ENCODE assay signal across 9 cellular contexts in genomic region chr5:62779010-62779422, GRCh38.
DNase-seq lines count a peak whose midpoint lies in the region; ATAC-seq and TF ChIP-seq lines count a peak whose summit lies in the region.
"Had no signal": no experiment of that assay in that cellular context is flagged by ENCODE, and none has a peak within 500 bp of the region (broad histone marks: within the 10 kb centered on the region; RNA-seq: fewer than 3 reads in every experiment).

No MANE protein-coding gene starts in this region.

- H3K27ac Mint-ChIP-seq in activated CD4-positive, alpha-beta T cell treated with anti-CD3 and anti-CD28 coated beads for 36 hours, result no peak overlapping the region

- TF ChIP-seq CTCF in foreskin fibroblast (IDR thresholded peaks at IDR 0.05; ENCODE audit: low read depth, low read length), result peak; percentile 60

- intact Hi-C loops in activated CD4-positive, alpha-beta T cell treated with anti-CD3 and anti-CD28 coated beads for 36 hours (cut with DNase I, micrococcal nuclease), result loop anchor here (1.0 to 10.0 kb wide), 4 partner anchors 319 to 574 kb away; no protein-coding TSS in a partner anchor

- peaks cover 5% of the 10 kb centered on the region for H3K4me1 Mint-ChIP-seq in activated CD4-positive, alpha-beta T cell treated with anti-CD3 and anti-CD28 coated beads for 36 hours

- DNase-seq in D341Med (ENCODE audit: low spot score) (peak; percentile 65), NAMALWA (ENCODE audit: low spot score) (peak; percentile 57), SW480 (ENCODE audit: low spot score) (peak; percentile 62), foreskin fibroblast (peak; percentile 26 to 66), non-pigmented ciliary epithelial cell (ENCODE audit: low read depth) (peak; percentile 13)
- DNase-seq in activated CD4-positive, alpha-beta T cell treated with anti-CD3 and anti-CD28 coated beads for 36 hours, result no peak

- H3K4me3 ChIP-seq in foreskin fibroblast (ENCODE audit: low read depth in 1 of 2, low read length in 2 of 2), result no peak overlapping the region
- H3K4me3 ChIP-seq: skin epidermis had no signal

- H3K36me3 Mint-ChIP-seq in activated CD4-positive, alpha-beta T cell treated with anti-CD3 and anti-CD28 coated beads for 36 hours (ENCODE audit: low read depth), result no peaks in the 10 kb centered on the region

- H3K4me3 Mint-ChIP-seq in activated CD4-positive, alpha-beta T cell treated with anti-CD3 and anti-CD28 coated beads for 36 hours, result no peak overlapping the region

- peaks cover 4% of the 10 kb centered on the region for H3K27me3 Mint-ChIP-seq in activated CD4-positive, alpha-beta T cell treated with anti-CD3 and anti-CD28 coated beads for 36 hours

- ATAC-seq in GM21390 (IDR thresholded peaks at IDR 0.05; ENCODE audit: unreplicated experiment), result peak; percentile 62
- no peak for ATAC-seq in HG03045 (IDR thresholded peaks at IDR 0.05; ENCODE audit: unreplicated experiment)
- no peak for ATAC-seq in activated CD4-positive, alpha-beta T cell treated with anti-CD3 and anti-CD28 coated beads for 36 hours

- POLR2A ChIA-PET in activated CD4-positive, alpha-beta T cell treated with anti-CD3 and anti-CD28 coated beads for 36 hours (lab: Charles Lee), result no interaction called here

- H3K9me3 Mint-ChIP-seq in activated CD4-positive, alpha-beta T cell treated with anti-CD3 and anti-CD28 coated beads for 36 hours (ENCODE audit: low read depth), result no peaks in the 10 kb centered on the region

- CTCF ChIA-PET in activated CD4-positive, alpha-beta T cell treated with anti-CD3 and anti-CD28 coated beads for 36 hours (lab: Charles Lee), result interaction anchor here (0.6 to 2.1 kb wide), 13 partner anchors 8 to 405 kb away, joined by 3 to 8 read pairs (median 5); no protein-coding TSS in a partner anchor
